10 cellular contexts compared by ENCODE assay signal in genomic region chr20:14919473-14920157, GRCh38.
DNase-seq lines count a peak whose midpoint lies in the region; ATAC-seq and TF ChIP-seq lines count a peak whose summit lies in the region.
"Had no signal": no experiment of that assay in that cellular context is flagged by ENCODE, and none has a peak within 500 bp of the region (broad histone marks: within the 10 kb centered on the region; RNA-seq: fewer than 3 reads in every experiment).

No MANE protein-coding gene starts in this region.

- no peak overlapping the region for H3K9ac ChIP-seq in PC-3 (ENCODE audit: low read length)
- no peak overlapping the region for H3K9ac ChIP-seq in trophoblast cell (ENCODE audit: low read length)
- H3K9ac ChIP-seq: KMS-11 had no signal

- H2BK12ac ChIP-seq in trophoblast cell (ENCODE audit: low read length) = no peak overlapping the region

- H3K18ac ChIP-seq in trophoblast cell (ENCODE audit: low read length) = no peak overlapping the region

- H2AFZ ChIP-seq in GM23338 = peak overlapping the region; percentile 4; the same call in 1 of the 2 replicates
- H2AFZ ChIP-seq in PC-3 (ENCODE audit: low read length) = peak overlapping the region; percentile 65
- H2AFZ ChIP-seq in trophoblast cell (ENCODE audit: insufficient read depth, low read length, poor library complexity) = no peak overlapping the region

- H3K36me3 Mint-ChIP-seq in GM23338 (ENCODE audit: low read depth) = no peaks in the 10 kb centered on the region
- H3K36me3 Mint-ChIP-seq in activated T-helper 2 cell treated with anti-CD3 and anti-CD28 coated beads, Interferon-gamma antibody, Interleukin-2, Interleukin-4, amounts not matched to agents 10 μg/mL and 5 μg/mL and 100 μg/mL, durations not matched to agents 14 hours and 24 hours and 36 hours (ENCODE audit: low read depth) = no peaks in the 10 kb centered on the region

- H3K4me1 Mint-ChIP-seq in GM23338 = peaks cover 53% of the 10 kb centered on the region
- H3K4me1 Mint-ChIP-seq in activated T-helper 2 cell treated with anti-CD3 and anti-CD28 coated beads, Interferon-gamma antibody, Interleukin-2, Interleukin-4, amounts not matched to agents 10 μg/mL and 5 μg/mL and 100 μg/mL, durations not matched to agents 14 hours and 24 hours and 36 hours (ENCODE audit: low read depth) = no peaks in the 10 kb centered on the region

- H3K4ac ChIP-seq in trophoblast cell (ENCODE audit: low read depth, low read length) = no peak overlapping the region

- peak overlapping the region; percentile 33 for H2BK5ac ChIP-seq in trophoblast cell (ENCODE audit: low read depth, low read length, poor library complexity)

- CTCF ChIA-PET in PC-3 (lab: Charles Lee) = interaction anchor here (0.5 kb wide), 1 partner anchor 12 kb away, joined by 3 read pairs; no protein-coding TSS in a partner anchor

- no peaks in the 10 kb centered on the region for H3K9me3 Mint-ChIP-seq in GM23338
- peaks cover 19% of the 10 kb centered on the region for H3K9me3 Mint-ChIP-seq in activated T-helper 2 cell treated with anti-CD3 and anti-CD28 coated beads, Interferon-gamma antibody, Interleukin-2, Interleukin-4, amounts not matched to agents 10 μg/mL and 5 μg/mL and 100 μg/mL, durations not matched to agents 14 hours and 24 hours and 36 hours

- H3K9me3 ChIP-seq in PC-3 (ENCODE audit: low read length) (no peaks in the 10 kb centered on the region), trophoblast cell (ENCODE audit: insufficient read depth, low read depth, low read length) (no peaks in the 10 kb centered on the region)

- H3K27me3 Mint-ChIP-seq in GM23338 (ENCODE audit: insufficient read depth, low read depth, poor library complexity) = no peaks in the 10 kb centered on the region
- no peaks in the 10 kb centered on the region for H3K27me3 Mint-ChIP-seq in activated T-helper 2 cell treated with anti-CD3 and anti-CD28 coated beads, Interferon-gamma antibody, Interleukin-2, Interleukin-4, amounts not matched to agents 10 μg/mL and 5 μg/mL and 100 μg/mL, durations not matched to agents 14 hours and 24 hours and 36 hours (ENCODE audit: low read depth)

- intact Hi-C loops in PC-3 (cut with micrococcal nuclease) = loop anchor here (5.0 kb wide), 2 partner anchors 42 to 582 kb away; partner anchors contain the start of gene FLRT3
- intact Hi-C loops in activated T-helper 2 cell treated with anti-CD3 and anti-CD28 coated beads, Interferon-gamma antibody, Interleukin-2, Interleukin-4, amounts not matched to agents 10 μg/mL and 5 μg/mL and 100 μg/mL, durations not matched to agents 14 hours and 24 hours and 36 hours (cut with micrococcal nuclease) = no loop called here

- H4K8ac ChIP-seq in trophoblast cell (ENCODE audit: low read depth, low read length) = no peak overlapping the region

- H3K9me2 ChIP-seq in GM23338 (ENCODE audit: insufficient read depth) (no peaks in the 10 kb centered on the region; the same call in 1 of the 2 replicates), PC-3 (replicated peaks; ENCODE audit: low read length) (no peaks in the 10 kb centered on the region)

- no peaks in the 10 kb centered on the region for H3K79me2 ChIP-seq in GM23338 (replicated peaks; ENCODE audit: insufficient read depth)
- H3K79me2 ChIP-seq in PC-3 (ENCODE audit: low read length) = no peaks in the 10 kb centered on the region
- no peaks in the 10 kb centered on the region for H3K79me2 ChIP-seq in trophoblast cell (ENCODE audit: control insufficient read depth, insufficient read depth, low read length, poor library complexity)

- no peaks in the 10 kb centered on the region for H3K27me3 ChIP-seq in GM23338 (ENCODE audit: insufficient read depth)
- H3K27me3 ChIP-seq in PC-3 (ENCODE audit: low read length) = no peaks in the 10 kb centered on the region
- no peaks in the 10 kb centered on the region for H3K27me3 ChIP-seq in trophoblast cell (ENCODE audit: insufficient read depth, low read length)

- H3K14ac ChIP-seq in trophoblast cell (ENCODE audit: low read length) = no peak overlapping the region

- ATAC-seq in GM23338 (peak; percentile 98), PC-3 (peak; percentile 49), HG03520 (IDR thresholded peaks at IDR 0.05; ENCODE audit: unreplicated experiment) (no peak)

- H3F3A ChIP-seq in GM23338 (replicated peaks; ENCODE audit: low read depth) = no peaks in the 10 kb centered on the region
- H3F3A ChIP-seq in PC-3 (ENCODE audit: low read length, unreplicated experiment) = no peaks in the 10 kb centered on the region

- POLR2A ChIA-PET in PC-3 (lab: Charles Lee; ENCODE audit: unreplicated experiment) = interaction anchor here (0.7 kb wide), 1 partner anchor 40 kb away, joined by 4 read pairs; no protein-coding TSS in a partner anchor

- DNase-seq in GM23338 (ENCODE audit: low spot score) = peak; percentile 89
- DNase-seq in PC-3 = peak; percentile 77
- DNase-seq in fibroblast of the conjunctiva (ENCODE audit: low read depth) = peak; percentile 51
- peak; percentile 24 to 34 for DNase-seq in trophoblast cell
- DNase-seq in GM20000 (ENCODE audit: low spot score) = no peak
- DNase-seq in HT-29 (ENCODE audit: low spot score) = no peak
- no peak for DNase-seq in activated T-helper 2 cell treated with anti-CD3 and anti-CD28 coated beads, Interferon-gamma antibody, Interleukin-2, Interleukin-4, amounts not matched to agents 10 μg/mL and 5 μg/mL and 100 μg/mL, durations not matched to agents 14 hours and 24 hours and 36 hours (ENCODE audit: low spot score)

- peak overlapping the region; percentile 28 for H3K4me2 ChIP-seq in GM23338
- peak overlapping the region; percentile 49 for H3K4me2 ChIP-seq in PC-3 (ENCODE audit: low read length)
- H3K4me2 ChIP-seq in trophoblast cell (ENCODE audit: low read length) = peak overlapping the region; percentile 26
- H3K4me2 ChIP-seq: KMS-11 had no signal

- H3K4me3 ChIP-seq in GM23338 (peak overlapping the region; percentile 12), PC-3 (ENCODE audit: low read length) (peak overlapping the region; percentile 18; the same call in 1 of the 2 replicates), trophoblast cell (ENCODE audit: low read depth, low read length) (no peak overlapping the region)

- no peak overlapping the region for H4K12ac ChIP-seq in trophoblast cell (ENCODE audit: low read depth, low read length)

- H3K27ac ChIP-seq in GM23338 (ENCODE audit: low read depth) = peak overlapping the region; percentile 52
- H3K27ac ChIP-seq in PC-3 (ENCODE audit: low read length) = no peak overlapping the region
- peak overlapping the region; percentile 74 for H3K27ac ChIP-seq in trophoblast cell (ENCODE audit: low read depth, low read length)
- H3K27ac ChIP-seq: KMS-11 had no signal

- WGBS in trophoblast cell (ENCODE audit: extremely low coverage, insufficient coverage, insufficient read length) = no CpG with 5 or more reads among the region's 9 CpGs

- H3K4me1 ChIP-seq in GM23338 (ENCODE audit: insufficient read depth) (peaks cover 24% of the 10 kb centered on the region; the same call in 1 of the 2 replicates), PC-3 (ENCODE audit: insufficient read depth, low read length) (peaks cover 27% of the 10 kb centered on the region), trophoblast cell (ENCODE audit: control insufficient read depth in 1 of 2, insufficient read depth in 2 of 2, low read length in 2 of 2) (peaks cover 7 to 15% of the 10 kb centered on the region in 2 experiments)

- H3K27ac Mint-ChIP-seq in GM23338 = peak overlapping the region; percentile 94
- no peak overlapping the region for H3K27ac Mint-ChIP-seq in activated T-helper 2 cell treated with anti-CD3 and anti-CD28 coated beads, Interferon-gamma antibody, Interleukin-2, Interleukin-4, amounts not matched to agents 10 μg/mL and 5 μg/mL and 100 μg/mL, durations not matched to agents 14 hours and 24 hours and 36 hours
- H3K27ac Mint-ChIP-seq: T-helper 1 cell treated with Interleukin-12 subunit alpha and Interleukin-12 subunit beta and Interleukin-4 antibody, amounts not matched to agents 30 μg/mL and 1 μg/mL, for 36 hours had no signal

- peaks cover 6% of the 10 kb centered on the region for H3K79me1 ChIP-seq in trophoblast cell (ENCODE audit: low read length)

- no peak overlapping the region for H3K23ac ChIP-seq in trophoblast cell (ENCODE audit: low read length)

- no peaks in the 10 kb centered on the region for H4K20me1 ChIP-seq in GM23338 (replicated peaks; ENCODE audit: insufficient read depth)
- H4K20me1 ChIP-seq in PC-3 (ENCODE audit: low read length) = no peaks in the 10 kb centered on the region

- H2BK120ac ChIP-seq in trophoblast cell (ENCODE audit: insufficient read depth, low read length, poor library complexity) = no peak overlapping the region

- no TSS peak for BruUV-seq in PC-3 (replicated peaks; lab: Mats Ljungman, UMichigan)

- H4K91ac ChIP-seq in trophoblast cell (ENCODE audit: low read depth, low read length) = no peak overlapping the region

- H2AK5ac ChIP-seq in trophoblast cell (ENCODE audit: low read length) = no peak overlapping the region

- H3K36me3 ChIP-seq in GM23338 (ENCODE audit: insufficient read depth) (no peaks in the 10 kb centered on the region), PC-3 (ENCODE audit: low read depth, low read length) (no peaks in the 10 kb centered on the region), trophoblast cell (ENCODE audit: control insufficient read depth in 1 of 2, insufficient read depth in 2 of 2, low read length in 2 of 2) (no peaks in the 10 kb centered on the region)

- H3K4me3 Mint-ChIP-seq in GM23338 = peak overlapping the region; percentile 55
- no peak overlapping the region for H3K4me3 Mint-ChIP-seq in activated T-helper 2 cell treated with anti-CD3 and anti-CD28 coated beads, Interferon-gamma antibody, Interleukin-2, Interleukin-4, amounts not matched to agents 10 μg/mL and 5 μg/mL and 100 μg/mL, durations not matched to agents 14 hours and 24 hours and 36 hours (ENCODE audit: low read depth)
- H3K4me3 Mint-ChIP-seq: T-helper 1 cell treated with Interleukin-12 subunit alpha and Interleukin-12 subunit beta and Interleukin-4 antibody, amounts not matched to agents 30 μg/mL and 1 μg/mL, for 36 hours had no signal

- TF ChIP-seq CTCF in GM23338 (conservative IDR thresholded peaks at IDR 0.05; ENCODE audit: low read depth in 2 of 2) (no peak), PC-3 (conservative IDR thresholded peaks at IDR 0.05; ENCODE audit: low read depth, low read length) (no peak), GM20000 (IDR thresholded peaks at IDR 0.05; ENCODE audit: extremely low read depth, missing control alignments) (no peak)

TF ChIP-seq in GM23338, 12 proteins besides CTCF, POLR2A, EP300 and RAD21 (continues in another document):
- TF ChIP-seq NANOG (IDR thresholded peaks at IDR 0.05; ENCODE audit: borderline replicate concordance) = no peak

Comparison
In these comparisons a context has a peak if more than half of its experiments do, and no peak if none do; other contexts are left out.
1. DNase-seq: peak in GM23338 (single experiment), PC-3 (single experiment), fibroblast of the conjunctiva (single experiment) and trophoblast cell (2 of 2); none in GM20000 (single experiment), HT-29 (single experiment) and activated T-helper 2 cell treated with anti-CD3 and anti-CD28 coated beads, Interferon-gamma antibody, Interleukin-2, Interleukin-4, amounts not matched to agents 10 μg/mL and 5 μg/mL and 100 μg/mL, durations not matched to agents 14 hours and 24 hours and 36 hours (single experiment).
2. Peak in every context shown above with its lines, with median percentiles within 50 percentile points of each other: H3K4me2 ChIP-seq.